ENCODE assay signal across 1 cellular context in the genomic region with DNA sequence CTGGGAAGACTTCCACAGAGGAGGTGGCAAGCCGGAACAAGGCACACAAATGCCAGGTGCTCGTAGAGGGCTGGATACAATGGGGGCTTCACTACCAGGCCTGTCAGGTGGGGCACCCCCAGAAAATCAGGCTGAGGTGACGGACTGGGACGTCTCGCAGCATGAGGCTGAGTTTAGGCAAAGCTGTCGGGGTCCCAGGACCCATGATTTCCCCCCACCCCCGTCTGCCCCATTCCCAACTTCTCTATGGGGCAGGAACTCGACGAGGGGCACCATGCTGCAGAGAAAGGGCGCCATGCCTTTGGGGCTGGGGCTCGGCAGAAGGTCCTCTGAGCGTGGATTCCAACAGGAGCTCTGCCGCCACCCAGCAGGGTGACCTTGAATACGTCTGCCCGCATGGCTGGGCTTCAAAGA.
TF ChIP-seq lines count a peak whose summit lies in the region.

No MANE protein-coding gene starts in this region.

TF ChIP-seq in HepG2, 621 proteins besides CTCF, POLR2A, EP300 and RAD21 (continued from another document and continues in another):
- TF ChIP-seq GLMP (CRISPR knock-in tag; IDR thresholded peaks at IDR 0.05; ENCODE audit: borderline replicate concordance), result no peak
- TF ChIP-seq ZNF251 (CRISPR knock-in tag; IDR thresholded peaks at IDR 0.05), result peak; percentile 98; the same call in 1 of the 2 replicates
- TF ChIP-seq ZNF296 (CRISPR knock-in tag; conservative IDR thresholded peaks at IDR 0.05), result no peak
- peak; percentile 14; the same call in 1 of the 2 replicates for TF ChIP-seq ZNF292 (CRISPR knock-in tag; IDR thresholded peaks at IDR 0.05; ENCODE audit: borderline replicate concordance, low read depth)
- TF ChIP-seq TARDBP (CRISPR knock-in tag; IDR thresholded peaks at IDR 0.05), result no peak
- peak; percentile 96; the same call in 1 of the 2 replicates for TF ChIP-seq GLI4 (CRISPR knock-in tag; IDR thresholded peaks at IDR 0.05; ENCODE audit: borderline replicate concordance)
- TF ChIP-seq, protein P1, sequence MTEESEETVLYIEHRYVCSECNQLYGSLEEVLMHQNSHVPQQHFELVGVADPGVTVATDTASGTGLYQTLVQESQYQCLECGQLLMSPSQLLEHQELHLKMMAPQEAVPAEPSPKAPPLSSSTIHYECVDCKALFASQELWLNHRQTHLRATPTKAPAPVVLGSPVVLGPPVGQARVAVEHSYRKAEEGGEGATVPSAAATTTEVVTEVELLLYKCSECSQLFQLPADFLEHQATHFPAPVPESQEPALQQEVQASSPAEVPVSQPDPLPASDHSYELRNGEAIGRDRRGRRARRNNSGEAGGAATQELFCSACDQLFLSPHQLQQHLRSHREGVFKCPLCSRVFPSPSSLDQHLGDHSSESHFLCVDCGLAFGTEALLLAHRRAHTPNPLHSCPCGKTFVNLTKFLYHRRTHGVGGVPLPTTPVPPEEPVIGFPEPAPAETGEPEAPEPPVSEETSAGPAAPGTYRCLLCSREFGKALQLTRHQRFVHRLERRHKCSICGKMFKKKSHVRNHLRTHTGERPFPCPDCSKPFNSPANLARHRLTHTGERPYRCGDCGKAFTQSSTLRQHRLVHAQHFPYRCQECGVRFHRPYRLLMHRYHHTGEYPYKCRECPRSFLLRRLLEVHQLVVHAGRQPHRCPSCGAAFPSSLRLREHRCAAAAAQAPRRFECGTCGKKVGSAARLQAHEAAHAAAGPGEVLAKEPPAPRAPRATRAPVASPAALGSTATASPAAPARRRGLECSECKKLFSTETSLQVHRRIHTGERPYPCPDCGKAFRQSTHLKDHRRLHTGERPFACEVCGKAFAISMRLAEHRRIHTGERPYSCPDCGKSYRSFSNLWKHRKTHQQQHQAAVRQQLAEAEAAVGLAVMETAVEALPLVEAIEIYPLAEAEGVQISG (CRISPR knock-in tag; IDR thresholded peaks at IDR 0.05), result no peak
- TF ChIP-seq SRY (CRISPR knock-in tag; IDR thresholded peaks at IDR 0.05), result no peak
- TF ChIP-seq, protein P2, sequence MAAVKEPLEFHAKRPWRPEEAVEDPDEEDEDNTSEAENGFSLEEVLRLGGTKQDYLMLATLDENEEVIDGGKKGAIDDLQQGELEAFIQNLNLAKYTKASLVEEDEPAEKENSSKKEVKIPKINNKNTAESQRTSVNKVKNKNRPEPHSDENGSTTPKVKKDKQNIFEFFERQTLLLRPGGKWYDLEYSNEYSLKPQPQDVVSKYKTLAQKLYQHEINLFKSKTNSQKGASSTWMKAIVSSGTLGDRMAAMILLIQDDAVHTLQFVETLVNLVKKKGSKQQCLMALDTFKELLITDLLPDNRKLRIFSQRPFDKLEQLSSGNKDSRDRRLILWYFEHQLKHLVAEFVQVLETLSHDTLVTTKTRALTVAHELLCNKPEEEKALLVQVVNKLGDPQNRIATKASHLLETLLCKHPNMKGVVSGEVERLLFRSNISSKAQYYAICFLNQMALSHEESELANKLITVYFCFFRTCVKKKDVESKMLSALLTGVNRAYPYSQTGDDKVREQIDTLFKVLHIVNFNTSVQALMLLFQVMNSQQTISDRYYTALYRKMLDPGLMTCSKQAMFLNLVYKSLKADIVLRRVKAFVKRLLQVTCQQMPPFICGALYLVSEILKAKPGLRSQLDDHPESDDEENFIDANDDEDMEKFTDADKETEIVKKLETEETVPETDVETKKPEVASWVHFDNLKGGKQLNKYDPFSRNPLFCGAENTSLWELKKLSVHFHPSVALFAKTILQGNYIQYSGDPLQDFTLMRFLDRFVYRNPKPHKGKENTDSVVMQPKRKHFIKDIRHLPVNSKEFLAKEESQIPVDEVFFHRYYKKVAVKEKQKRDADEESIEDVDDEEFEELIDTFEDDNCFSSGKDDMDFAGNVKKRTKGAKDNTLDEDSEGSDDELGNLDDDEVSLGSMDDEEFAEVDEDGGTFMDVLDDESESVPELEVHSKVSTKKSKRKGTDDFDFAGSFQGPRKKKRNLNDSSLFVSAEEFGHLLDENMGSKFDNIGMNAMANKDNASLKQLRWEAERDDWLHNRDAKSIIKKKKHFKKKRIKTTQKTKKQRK (IDR thresholded peaks at IDR 0.05; ENCODE audit: low read length), result no peak
- TF ChIP-seq PAX8 (CRISPR knock-in tag; IDR thresholded peaks at IDR 0.05; ENCODE audit: borderline replicate concordance), result no peak
- no peak for TF ChIP-seq ZNF280D (CRISPR knock-in tag; IDR thresholded peaks at IDR 0.05)
- no peak for TF ChIP-seq YEATS2 (CRISPR knock-in tag; IDR thresholded peaks at IDR 0.05; ENCODE audit: borderline replicate concordance)
- TF ChIP-seq POLR2G (IDR thresholded peaks at IDR 0.05; ENCODE audit: low read depth, low read length), result no peak
- TF ChIP-seq ZNF432 (CRISPR knock-in tag; IDR thresholded peaks at IDR 0.05; ENCODE audit: borderline replicate concordance), result no peak
- no peak for TF ChIP-seq TBX2 (CRISPR knock-in tag; IDR thresholded peaks at IDR 0.05; ENCODE audit: borderline replicate concordance)
- TF ChIP-seq NFKBIZ (CRISPR knock-in tag; IDR thresholded peaks at IDR 0.05), result no peak
- TF ChIP-seq GZF1 (CRISPR knock-in tag; IDR thresholded peaks at IDR 0.05), result no peak
- TF ChIP-seq, protein P3, sequence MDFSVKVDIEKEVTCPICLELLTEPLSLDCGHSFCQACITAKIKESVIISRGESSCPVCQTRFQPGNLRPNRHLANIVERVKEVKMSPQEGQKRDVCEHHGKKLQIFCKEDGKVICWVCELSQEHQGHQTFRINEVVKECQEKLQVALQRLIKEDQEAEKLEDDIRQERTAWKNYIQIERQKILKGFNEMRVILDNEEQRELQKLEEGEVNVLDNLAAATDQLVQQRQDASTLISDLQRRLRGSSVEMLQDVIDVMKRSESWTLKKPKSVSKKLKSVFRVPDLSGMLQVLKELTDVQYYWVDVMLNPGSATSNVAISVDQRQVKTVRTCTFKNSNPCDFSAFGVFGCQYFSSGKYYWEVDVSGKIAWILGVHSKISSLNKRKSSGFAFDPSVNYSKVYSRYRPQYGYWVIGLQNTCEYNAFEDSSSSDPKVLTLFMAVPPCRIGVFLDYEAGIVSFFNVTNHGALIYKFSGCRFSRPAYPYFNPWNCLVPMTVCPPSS (IDR thresholded peaks at IDR 0.05), result no peak
- no peak for TF ChIP-seq U2AF1 (optimal IDR thresholded peaks at IDR 0.05; ENCODE audit: low read depth, low read length)
- TF ChIP-seq, protein P4, sequence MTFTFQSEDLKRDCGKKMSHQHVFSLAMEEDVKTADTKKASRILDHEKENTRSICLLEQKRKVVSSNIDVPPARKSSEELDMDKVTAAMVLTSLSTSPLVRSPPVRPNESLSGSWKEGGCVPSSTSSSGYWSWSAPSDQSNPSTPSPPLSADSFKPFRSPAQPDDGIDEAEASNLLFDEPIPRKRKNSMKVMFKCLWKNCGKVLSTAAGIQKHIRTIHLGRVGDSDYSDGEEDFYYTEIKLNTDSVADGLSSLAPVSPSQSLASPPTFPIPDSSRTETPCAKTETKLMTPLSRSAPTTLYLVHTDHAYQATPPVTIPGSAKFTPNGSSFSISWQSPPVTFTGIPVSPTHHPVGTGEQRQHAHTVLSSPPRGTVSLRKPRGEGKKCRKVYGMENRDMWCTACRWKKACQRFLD (CRISPR knock-in tag; IDR thresholded peaks at IDR 0.05; ENCODE audit: borderline replicate concordance), result no peak
- no peak for TF ChIP-seq DNMT3B (CRISPR knock-in tag; conservative IDR thresholded peaks at IDR 0.05)
- TF ChIP-seq ZNF225 (CRISPR knock-in tag; IDR thresholded peaks at IDR 0.05), result no peak
- TF ChIP-seq MNT (IDR thresholded peaks at IDR 0.05), result no peak
- no peak for TF ChIP-seq HOMEZ (CRISPR knock-in tag; IDR thresholded peaks at IDR 0.05; ENCODE audit: low read depth)
- TF ChIP-seq ZBTB49 (CRISPR knock-in tag; IDR thresholded peaks at IDR 0.05; ENCODE audit: borderline replicate concordance), result no peak
- TF ChIP-seq ZNF329 (CRISPR knock-in tag; IDR thresholded peaks at IDR 0.05; ENCODE audit: low read depth), result no peak
- TF ChIP-seq SRSF1 (optimal IDR thresholded peaks at IDR 0.05; ENCODE audit: low read depth, low read length), result no peak
- peak; percentile 77; the same call in 1 of the 2 replicates for TF ChIP-seq MEIS1 (CRISPR knock-in tag; IDR thresholded peaks at IDR 0.05; ENCODE audit: borderline replicate concordance)
- no peak for TF ChIP-seq HMGXB4 (CRISPR knock-in tag; IDR thresholded peaks at IDR 0.05; ENCODE audit: borderline replicate concordance in 1 of 2, low read depth in 1 of 2)
